In the genomic region with DNA sequence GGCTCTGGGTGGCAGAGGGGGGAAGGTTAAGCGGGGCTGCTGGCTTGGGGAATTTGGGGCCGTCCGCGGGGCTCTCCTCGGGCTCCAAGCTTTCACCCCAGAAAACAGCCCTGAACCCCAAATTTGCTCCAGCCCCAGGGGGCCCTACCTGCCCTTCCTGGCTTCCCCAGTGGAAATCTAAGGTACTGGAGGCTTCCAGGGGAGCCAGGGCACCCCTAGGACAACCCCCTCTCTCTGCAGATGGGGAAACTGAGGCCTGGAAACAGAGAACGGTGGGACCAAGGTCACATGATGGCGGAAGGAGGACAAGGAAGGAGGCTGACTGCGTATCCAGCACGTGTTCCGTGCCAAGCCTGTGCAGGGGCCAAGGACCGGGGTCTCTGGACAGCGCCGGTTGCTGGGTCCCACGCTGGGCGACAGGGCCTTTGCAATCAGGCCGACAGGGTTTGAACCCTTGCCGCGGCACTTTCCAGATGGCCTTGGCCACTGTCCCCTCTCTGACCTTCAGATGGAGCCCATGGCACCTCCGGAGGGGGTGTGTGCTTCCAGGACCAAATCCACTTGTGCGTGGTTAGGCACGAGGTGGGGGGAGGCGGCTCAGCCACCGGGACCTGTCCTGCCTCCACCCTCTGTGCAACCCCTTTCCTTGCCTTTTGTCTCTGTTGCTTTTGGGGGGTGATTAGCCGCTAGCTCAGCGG, we compare ENCODE assay signal across 7 cellular contexts.
DNase-seq lines count a peak whose midpoint lies in the region; ATAC-seq, FAIRE-seq and TF ChIP-seq lines count a peak whose summit lies in the region.

No MANE protein-coding gene starts in this region.

- H3K4me2 ChIP-seq in KMS-11 = peak overlapping the region; percentile 66

- H3K79me2 ChIP-seq in KMS-11 (ENCODE audit: insufficient read depth, low read depth) = no peaks in the 10 kb centered on the region

- TF ChIP-seq POLR2A in stomach (IDR thresholded peaks at IDR 0.05) = no peak

- H2AFZ ChIP-seq in KMS-11 (ENCODE audit: low read depth) = peak overlapping the region; percentile 97

- intact Hi-C loops in kidney (cut with DNase I) = no loop called here
- intact Hi-C loops in stomach (cut with DNase I; ENCODE audit: low total_unique reads) = no loop called here

- in situ Hi-C loops in astrocyte of the cerebellum (cut with HindIII; ENCODE audit: low sequenced_read_pairs) = no loop called here

- DNase-seq in astrocyte of the cerebellum (ENCODE audit: low read depth) (no peak), kidney (peak; percentile 87), stomach (no peak)

- H3K9ac ChIP-seq in KMS-11 (peak overlapping the region; percentile 69), kidney (ENCODE audit: low read length in 2 of 2) (peak overlapping the region in 1 of 2 donors; percentile 70)

- H4K20me1 ChIP-seq in KMS-11 (ENCODE audit: insufficient read depth) = no peaks in the 10 kb centered on the region

- no peaks in the 10 kb centered on the region for H3K27me3 ChIP-seq in KMS-11 (ENCODE audit: insufficient read depth, low read depth)
- H3K27me3 ChIP-seq in stomach = peaks cover 0 to 36% (median 12%) of the 10 kb centered on the region in 3 donors

- H3K36me3 ChIP-seq in KMS-11 (ENCODE audit: insufficient read depth) = no peaks in the 10 kb centered on the region
- no peaks in the 10 kb centered on the region for H3K36me3 ChIP-seq in kidney (ENCODE audit: control insufficient read depth in 1 of 2, insufficient read depth in 2 of 2, low read length in 2 of 2)
- H3K36me3 ChIP-seq in stomach = no peaks in the 10 kb centered on the region

- no peak for TF ChIP-seq CTCF in KMS-11 (conservative IDR thresholded peaks at IDR 0.05; ENCODE audit: low read depth, low read length)
- TF ChIP-seq CTCF in astrocyte of the cerebellum (IDR thresholded peaks at IDR 0.05; ENCODE audit: low read depth, low read length, missing control alignments) = no peak
- TF ChIP-seq CTCF in kidney (IDR thresholded peaks at IDR 0.05; ENCODE audit: borderline replicate concordance, extremely low read depth, insufficient read depth) = no peak
- TF ChIP-seq CTCF in stomach (IDR thresholded peaks at IDR 0.05) = no peak

- WGBS in stomach, 5 donors = 15 to 29% (median 22%) methylated on average over 24 to 25 of the region's 25 CpGs

- H3K27ac ChIP-seq in KMS-11 = peak overlapping the region; percentile 71
- peak overlapping the region; percentile 72 to 86 for H3K27ac ChIP-seq in kidney (ENCODE audit: low read depth in 2 of 2, low read length in 2 of 2)
- H3K27ac ChIP-seq in stomach = peak overlapping the region; percentile 58 to 89 (median 80)

- H3K9me3 ChIP-seq in kidney (ENCODE audit: control insufficient read depth in 1 of 2, low read length in 2 of 2) (no peaks in the 10 kb centered on the region), stomach (no peaks in the 10 kb centered on the region)

- FAIRE-seq in kidney (lab: Jason Lieb, UNC) = no peak

- no peak for TF ChIP-seq EP300 in stomach (IDR thresholded peaks at IDR 0.05)

- H3K4me3 ChIP-seq in KMS-11 (IDR thresholded peaks at IDR 0.05; ENCODE audit: insufficient read depth, low read depth, low read length) (no peak overlapping the region), astrocyte of the cerebellum (ENCODE audit: low read depth, low read length) (peak overlapping the region; percentile 46), kidney (ENCODE audit: low read length in 2 of 2) (peak overlapping the region; percentile 36 to 46), stomach (peak overlapping the region; percentile 46 to 58 (median 52))

- H3K4me1 ChIP-seq in KMS-11 (ENCODE audit: low read depth, poor library complexity, severe bottlenecking) (peaks cover 62% of the 10 kb centered on the region), kidney (ENCODE audit: control insufficient read depth in 1 of 2, insufficient read depth in 1 of 2, low read depth in 1 of 2, low read length in 2 of 2) (peaks cover 9 to 20% of the 10 kb centered on the region in 2 donors), stomach (peaks cover 29 to 42% (median 33%) of the 10 kb centered on the region in 4 donors)

- ATAC-seq in GM21723 (IDR thresholded peaks at IDR 0.05; ENCODE audit: unreplicated experiment) = no peak
- no peak for ATAC-seq in HG03354 (IDR thresholded peaks at IDR 0.05; ENCODE audit: poor library complexity, severe bottlenecking, unreplicated experiment)
- no peak for ATAC-seq in GM19351 (IDR thresholded peaks at IDR 0.05; ENCODE audit: unreplicated experiment)
